In the genomic region with DNA sequence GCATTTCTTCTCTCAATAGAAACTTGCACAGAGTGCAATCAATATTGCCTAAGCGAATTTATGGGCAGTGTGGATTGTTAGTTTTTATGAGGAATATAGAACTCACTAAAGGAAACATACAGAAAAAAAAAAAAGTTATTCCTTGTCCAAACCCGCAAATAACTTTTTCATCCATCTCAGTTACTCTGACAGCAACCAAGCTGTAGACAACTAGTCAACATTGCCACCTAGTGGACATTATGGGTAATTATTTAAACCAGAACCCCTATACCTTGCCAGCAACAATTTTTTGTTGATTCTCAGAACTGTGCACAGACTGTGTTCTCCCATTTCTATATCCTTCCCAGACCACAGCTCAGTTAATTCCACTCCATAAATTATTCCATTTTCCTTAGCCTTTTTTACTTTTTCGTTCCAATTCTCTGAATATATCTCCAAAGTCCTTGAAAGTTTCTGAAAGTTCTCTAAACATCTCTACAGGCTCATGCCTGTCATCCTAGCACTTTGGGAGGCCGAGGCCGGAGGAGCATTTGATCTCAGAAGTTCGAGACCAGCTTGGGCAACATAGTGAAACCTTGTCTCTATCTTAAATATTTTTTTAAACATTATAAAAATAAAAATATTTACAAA, we compare ENCODE assay signal across 9 cellular contexts. TPM values are rescaled to one million over a fixed set of nuclear protein-coding genes. Genes with fewer than 3 reads are reported as not detected.
DNase-seq lines count a peak whose midpoint lies in the region; ATAC-seq and TF ChIP-seq lines count a peak whose summit lies in the region.
"Had no signal": no experiment of that assay in that cellular context is flagged by ENCODE, and none has a peak within 500 bp of the region (broad histone marks: within the 10 kb centered on the region; RNA-seq: fewer than 3 reads in every experiment).

No MANE protein-coding gene starts in this region.

- BruUV-seq in Caco-2 (replicated peaks; lab: Mats Ljungman, UMichigan) = no TSS peak

- peak; percentile 55 for ATAC-seq in activated CD8-positive, alpha-beta T cell treated with anti-CD3 and anti-CD28 coated beads, Interleukin-2, amount 10 ng/mL, durations not matched to agents 7 days and 5 days
- ATAC-seq in HG03196 (IDR thresholded peaks at IDR 0.05; ENCODE audit: unreplicated experiment) (no peak), HG03095 (IDR thresholded peaks at IDR 0.05; ENCODE audit: unreplicated experiment) (no peak)

- WGBS in testis, 2 donors = 55 to 61% methylated on average over 6 of the region's 6 CpGs

- H3K36me3 Mint-ChIP-seq in Caco-2 (ENCODE audit: insufficient read depth, unreplicated experiment) = peaks cover 8% of the 10 kb centered on the region
- peaks cover 3% of the 10 kb centered on the region for H3K36me3 Mint-ChIP-seq in activated CD8-positive, alpha-beta T cell treated with anti-CD3 and anti-CD28 coated beads, Interleukin-2, amount 10 ng/mL, durations not matched to agents 7 days and 5 days (ENCODE audit: low read depth)
- H3K36me3 Mint-ChIP-seq: T-cell had no signal

- peaks cover 7% of the 10 kb centered on the region for H3K4me1 Mint-ChIP-seq in Caco-2 (ENCODE audit: low read depth, unreplicated experiment)
- H3K4me1 Mint-ChIP-seq in activated CD8-positive, alpha-beta T cell treated with anti-CD3 and anti-CD28 coated beads, Interleukin-2, amount 10 ng/mL, durations not matched to agents 7 days and 5 days (ENCODE audit: low read depth) = peaks cover 12% of the 10 kb centered on the region

- no peaks in the 10 kb centered on the region for H3K36me3 ChIP-seq in Caco-2 (ENCODE audit: control insufficient read depth, insufficient read depth, low read length)
- H3K36me3 ChIP-seq in testis (ENCODE audit: low read depth, missing control alignments) = no peaks in the 10 kb centered on the region

- CTCF ChIA-PET in Caco-2 (lab: Charles Lee) = interaction anchor here (0.6 to 0.7 kb wide), 3 partner anchors 10 to 736 kb away, joined by 3 to 4 read pairs (median 3); no protein-coding TSS in a partner anchor
- CTCF ChIA-PET in activated CD8-positive, alpha-beta T cell treated with anti-CD3 and anti-CD28 coated beads, Interleukin-2, amount 10 ng/mL, durations not matched to agents 7 days and 5 days (lab: Charles Lee) = interaction anchor here (0.7 to 3.3 kb wide), 14 partner anchors 10 to 278 kb away, joined by 3 to 17 read pairs (median 3); a partner anchor contains a TSS

- H3K27me3 ChIP-seq in Caco-2 (replicated peaks; ENCODE audit: control insufficient read depth, insufficient read depth, low read length) (no peaks in the 10 kb centered on the region; the same call in 1 of the 2 replicates), testis (no peaks in the 10 kb centered on the region)

- 0 out of 2 replicates have a peak, but pooled peaks cover 7% of the 10 kb centered on the region for H3K4me1 ChIP-seq in Caco-2
- no peaks in the 10 kb centered on the region for H3K4me1 ChIP-seq in testis

- DNase-seq in Caco-2 (peak in 1 of 2 experiments; percentile 47), GM19240 (ENCODE audit: insufficient read length, low spot score) (peak; percentile 30), NCI-H1436 treated with DMSO at 0.1 percent for 48 hours (lab: John Stamatoyannopoulos, UW) (peak; percentile 8), iPS-NIHi7 (ENCODE audit: extremely low spot score) (peak; percentile 68), testis (no peak)
- peak; percentile 22 for DNase-seq in activated CD8-positive, alpha-beta T cell treated with anti-CD3 and anti-CD28 coated beads, Interleukin-2, amount 10 ng/mL, durations not matched to agents 7 days and 5 days

- H3K27ac ChIP-seq in testis = no peak overlapping the region

- no peak overlapping the region for H3K4me3 Mint-ChIP-seq in Caco-2 (ENCODE audit: unreplicated experiment)
- no peak overlapping the region for H3K4me3 Mint-ChIP-seq in activated CD8-positive, alpha-beta T cell treated with anti-CD3 and anti-CD28 coated beads, Interleukin-2, amount 10 ng/mL, durations not matched to agents 7 days and 5 days
- H3K4me3 Mint-ChIP-seq: T-cell had no signal

- H3K9me3 ChIP-seq in Caco-2 (peaks cover 8% of the 10 kb centered on the region), testis (no peaks in the 10 kb centered on the region)

- TF ChIP-seq CTCF in Caco-2 (IDR thresholded peaks at IDR 0.05; ENCODE audit: insufficient read depth in 1 of 2, low read depth in 1 of 2, low read length in 1 of 2, severe bottlenecking in 1 of 2, unreplicated experiment in 1 of 2) (peak; percentile 53 to 79), testis (IDR thresholded peaks at IDR 0.05) (peak; percentile 73 to 94 (median 77))

- no peak overlapping the region for H3K27ac Mint-ChIP-seq in Caco-2 (ENCODE audit: unreplicated experiment)
- no peak overlapping the region for H3K27ac Mint-ChIP-seq in activated CD8-positive, alpha-beta T cell treated with anti-CD3 and anti-CD28 coated beads, Interleukin-2, amount 10 ng/mL, durations not matched to agents 7 days and 5 days

- H3K4me3 ChIP-seq in Caco-2 (ENCODE audit: low read depth, low read length) = no peak overlapping the region
- no peak overlapping the region for H3K4me3 ChIP-seq in testis

- H3K9me3 Mint-ChIP-seq in Caco-2 (ENCODE audit: unreplicated experiment) = no peaks in the 10 kb centered on the region
- H3K9me3 Mint-ChIP-seq in activated CD8-positive, alpha-beta T cell treated with anti-CD3 and anti-CD28 coated beads, Interleukin-2, amount 10 ng/mL, durations not matched to agents 7 days and 5 days (ENCODE audit: insufficient read depth) = no peaks in the 10 kb centered on the region

- H3K27me3 Mint-ChIP-seq in Caco-2 (ENCODE audit: insufficient read depth, unreplicated experiment) = peaks cover 9% of the 10 kb centered on the region
- H3K27me3 Mint-ChIP-seq in activated CD8-positive, alpha-beta T cell treated with anti-CD3 and anti-CD28 coated beads, Interleukin-2, amount 10 ng/mL, durations not matched to agents 7 days and 5 days (ENCODE audit: low read depth) = peaks cover 34% of the 10 kb centered on the region

- TF ChIP-seq POLR2A in testis (IDR thresholded peaks at IDR 0.05) = no peak

- POLR2A ChIA-PET in Caco-2 (lab: Charles Lee) = interaction anchor here (0.7 kb wide), 1 partner anchor 31 kb away, joined by 3 read pairs; no protein-coding TSS in a partner anchor
- POLR2A ChIA-PET in activated CD8-positive, alpha-beta T cell treated with anti-CD3 and anti-CD28 coated beads, Interleukin-2, amount 10 ng/mL, durations not matched to agents 7 days and 5 days (lab: Charles Lee) = interaction anchor here (0.7 kb wide), 1 partner anchor 125 kb away, joined by 6 read pairs; no protein-coding TSS in a partner anchor

- intact Hi-C loops in Caco-2 (cut with micrococcal nuclease; ENCODE audit: unreplicated experiment) (loop anchor here (1.0 kb wide), 1 partner anchor 128 kb away; a partner anchor contains a TSS), testis (cut with DNase I; ENCODE audit: low total_unique reads) (no loop called here)

RNA-seq across cellular contexts. Expression of a gene that starts 2.6 kb away (rescaled TPM):
- total RNA-seq in Caco-2 (2022) (0.30 and 0.45 TPM in 2 replicates), testis (10 to 100 TPM; 10.4 to 12.6 TPM)
- total RNA-seq in activated CD8-positive, alpha-beta T cell treated with anti-CD3 and anti-CD28 coated beads, Interleukin-2, amount 10 ng/mL, durations not matched to agents 7 days and 5 days = not detected
- 11.9 TPM for polyA plus RNA-seq in testis (ENCODE audit: insufficient read depth, low read depth, low replicate concordance)
